ENCODE assay signal across 8 cellular contexts in the genomic region with DNA sequence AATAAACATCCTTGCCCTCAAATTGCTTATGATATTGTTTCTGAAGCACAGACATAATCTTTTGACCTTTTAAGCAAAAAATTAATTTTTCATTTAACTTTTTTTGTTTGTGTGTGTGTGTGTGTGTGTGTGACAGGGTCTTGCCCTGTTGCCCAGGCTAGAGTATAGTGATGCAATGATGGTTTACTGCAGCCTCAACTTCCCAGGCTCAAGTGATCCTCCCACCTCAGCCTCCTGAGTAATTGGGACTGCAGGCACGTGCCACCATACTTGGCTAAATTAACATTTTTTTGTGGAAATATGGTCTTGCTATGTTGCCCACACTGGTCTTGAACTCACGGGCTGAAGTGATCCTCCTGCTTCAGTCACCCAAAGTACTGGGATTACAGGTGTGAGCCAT.
"Had no signal": no experiment of that assay in that cellular context is flagged by ENCODE, and none has a peak within 500 bp of the region (broad histone marks: within the 10 kb centered on the region; RNA-seq: fewer than 3 reads in every experiment).

No MANE protein-coding gene starts in this region.

- H3K27ac ChIP-seq: KMS-11 had no signal

- ATAC-seq: HCT116 had no signal

- H3K9me3 ChIP-seq: HAP-1 had no signal

- H3K4me3 ChIP-seq: HAP-1 had no signal

- H3K36me3 ChIP-seq: HAP-1 had no signal

- DNase-seq: GOT3, H7, IMR-90, KBM-7 had no signal

- H3K9ac ChIP-seq: KMS-11 had no signal

- FAIRE-seq: HTR-8/SVneo had no signal

- H3K4me2 ChIP-seq: KMS-11 had no signal
